9 cellular contexts compared by ENCODE assay signal in genomic region chr9:91659529-91660294, GRCh38.
DNase-seq lines count a peak whose midpoint lies in the region; ATAC-seq and TF ChIP-seq lines count a peak whose summit lies in the region.
"Had no signal": no experiment of that assay in that cellular context is flagged by ENCODE, and none has a peak within 500 bp of the region (broad histone marks: within the 10 kb centered on the region; RNA-seq: fewer than 3 reads in every experiment).

No MANE protein-coding gene starts in this region.

- no peaks in the 10 kb centered on the region for H3K9me3 Mint-ChIP-seq in glutamatergic neuron (ENCODE audit: unreplicated experiment)

- H3K36me3 Mint-ChIP-seq in glutamatergic neuron (ENCODE audit: unreplicated experiment), result no peaks in the 10 kb centered on the region

- H3K4me3 ChIP-seq in A673 (ENCODE audit: low read depth, low read length, poor library complexity, severe bottlenecking) (no peak overlapping the region), GM12875 (ENCODE audit: low read depth, low read length) (no peak overlapping the region), RWPE2 (ENCODE audit: severe bottlenecking) (no peak overlapping the region)
- H3K4me3 ChIP-seq: pancreas had no signal

- H3K27ac ChIP-seq in A673 (ENCODE audit: low read depth, low read length, poor library complexity, severe bottlenecking) (no peak overlapping the region), RWPE2 (ENCODE audit: poor library complexity, severe bottlenecking) (no peak overlapping the region)
- H3K27ac ChIP-seq: pancreas had no signal

- no peak overlapping the region for H3K4me3 Mint-ChIP-seq in glutamatergic neuron (ENCODE audit: unreplicated experiment)

- H3K9me3 ChIP-seq in A673 (ENCODE audit: low read depth, low read length, poor library complexity, severe bottlenecking), result no peaks in the 10 kb centered on the region
- no peaks in the 10 kb centered on the region for H3K9me3 ChIP-seq in RWPE2 (ENCODE audit: severe bottlenecking)
- H3K9me3 ChIP-seq: pancreas had no signal

- intact Hi-C loops in A673 (cut with micrococcal nuclease; ENCODE audit: unreplicated experiment), result loop anchor here (2.0 kb wide), 1 partner anchor 67 kb away; no protein-coding TSS in a partner anchor

- H3K27ac Mint-ChIP-seq in glutamatergic neuron (ENCODE audit: unreplicated experiment), result peak overlapping the region; percentile 39

- POLR2A ChIA-PET in A673 (lab: Charles Lee; ENCODE audit: low non-redundant PET), result no interaction called here

- CTCF ChIA-PET in A673 (lab: Charles Lee), result no interaction called here

- H3K4me1 ChIP-seq in A673 (ENCODE audit: insufficient read depth, low read length, poor library complexity, severe bottlenecking), result no peaks in the 10 kb centered on the region
- no peaks in the 10 kb centered on the region for H3K4me1 ChIP-seq in RWPE2 (ENCODE audit: insufficient read depth, poor library complexity, severe bottlenecking)
- H3K4me1 ChIP-seq: pancreas had no signal

- peaks cover 9% of the 10 kb centered on the region for H3K4me1 Mint-ChIP-seq in glutamatergic neuron (ENCODE audit: low read depth, unreplicated experiment)

- TF ChIP-seq CTCF in A673 (conservative IDR thresholded peaks at IDR 0.05; ENCODE audit: low read depth, low read length), result peak; percentile 63
- peak; percentile 58 for TF ChIP-seq CTCF in GM12875 (IDR thresholded peaks at IDR 0.05; ENCODE audit: borderline replicate concordance, insufficient read depth, low read depth, low read length)
- peak; percentile 65 for TF ChIP-seq CTCF in RWPE2 (IDR thresholded peaks at IDR 0.05; ENCODE audit: poor library complexity, severe bottlenecking)
- peak; percentile 72 for TF ChIP-seq CTCF in glutamatergic neuron (IDR thresholded peaks at IDR 0.05; ENCODE audit: partially characterized antibody, unreplicated experiment)

- no peaks in the 10 kb centered on the region for H3K27me3 Mint-ChIP-seq in glutamatergic neuron (ENCODE audit: unreplicated experiment)

- DNase-seq in A673 (ENCODE audit: low spot score) (peak; percentile 31), RWPE2 (ENCODE audit: low spot score) (no peak), glutamatergic neuron (peak; percentile 40), hippocampal formation (lab: John Stamatoyannopoulos, UW) (no peak)
- DNase-seq in activated CD4-positive, alpha-beta T cell treated with anti-CD3 and anti-CD28 coated beads, Interleukin-2, amount 50 U/mL, for 1 hour, result no peak
- DNase-seq: pancreas had no signal

- BruUV-seq in A673 (replicated peaks; lab: Mats Ljungman, UMichigan), result no TSS peak

- H3K27me3 ChIP-seq in A673 (replicated peaks; ENCODE audit: insufficient read depth, low read depth, low read length, poor library complexity), result no peaks in the 10 kb centered on the region
- no peaks in the 10 kb centered on the region for H3K27me3 ChIP-seq in RWPE2 (ENCODE audit: insufficient read depth, poor library complexity, severe bottlenecking)
- H3K27me3 ChIP-seq: pancreas had no signal

- H3K36me3 ChIP-seq in A673 (ENCODE audit: insufficient read depth, low read length, poor library complexity, severe bottlenecking), result no peaks in the 10 kb centered on the region
- H3K36me3 ChIP-seq in RWPE2 (ENCODE audit: low read depth), result no peaks in the 10 kb centered on the region
- H3K36me3 ChIP-seq: pancreas had no signal

- ATAC-seq in RWPE2 (ENCODE audit: low read depth), result peak; percentile 88
- ATAC-seq in HG03442 (IDR thresholded peaks at IDR 0.05; ENCODE audit: unreplicated experiment), result no peak
- ATAC-seq in GM18519 (IDR thresholded peaks at IDR 0.05; ENCODE audit: low FRiP score, unreplicated experiment), result no peak

Comparison
In these comparisons a context has a peak if more than half of its experiments do, and no peak if none do; other contexts are left out.
1. DNase-seq: peak in A673 (single experiment) and glutamatergic neuron (single experiment); none in RWPE2 (single experiment), activated CD4-positive, alpha-beta T cell treated with anti-CD3 and anti-CD28 coated beads, Interleukin-2, amount 50 U/mL, for 1 hour (single experiment) and hippocampal formation (0 of 2).
2. Peak in every context shown above with its lines, with median percentiles within 50 percentile points of each other: CTCF ChIP-seq.